In genomic region chr19:50843205-50843604, GRCh38 we compare ENCODE assay signal across 38 cellular contexts. TPM values are rescaled to one million over a fixed set of nuclear protein-coding genes. Genes with fewer than 3 reads are reported as not detected.
"Had no signal": no experiment of that assay in that cellular context is flagged by ENCODE, and none has a peak within 500 bp of the region (broad histone marks: within the 10 kb centered on the region; RNA-seq: fewer than 3 reads in every experiment).

No MANE protein-coding gene starts in this region.

- H3K36me3 Mint-ChIP-seq: activated CD8-positive, alpha-beta memory T cell treated with anti-CD3 and anti-CD28 coated beads, Interleukin-2, amount 10 ng/mL, durations not matched to agents 7 days and 5 days had no signal

- H3K27ac Mint-ChIP-seq: activated B cell treated with CpG ODN at 0.5 μM for 24 hours; activated CD8-positive, alpha-beta memory T cell treated with anti-CD3 and anti-CD28 coated beads, Interleukin-2, amount 10 ng/mL, durations not matched to agents 7 days and 5 days; activated CD8-positive, alpha-beta T cell treated with anti-CD3 and anti-CD28 coated beads, Interleukin-2, amount 10 ng/mL, durations not matched to agents 7 days and 5 days; activated naive CD4-positive, alpha-beta T cell treated with anti-CD3 and anti-CD28 coated beads for 36 hours; activated naive CD8-positive, alpha-beta T cell; activated T-helper 1 cell treated with anti-CD3 and anti-CD28 coated beads, Interleukin-12 subunit alpha, Interleukin-12 subunit beta, Interleukin-2, Interleukin-4 antibody, amounts not matched to agents 30 ng/mL and 10 ng/mL and 1 ng/mL, durations not matched to agents 14 hours and 24 hours and 36 hours; activated T-helper 2 cell treated with anti-CD3 and anti-CD28 coated beads, Interferon-gamma antibody, Interleukin-2, Interleukin-4, amounts not matched to agents 10 μg/mL and 5 μg/mL and 100 μg/mL, durations not matched to agents 14 hours and 24 hours and 36 hours; effector memory CD8-positive, alpha-beta T cell had no signal

- H3K4me1 Mint-ChIP-seq: central memory CD8-positive, alpha-beta T cell had no signal

- H3K4me3 Mint-ChIP-seq: activated B cell treated with CpG ODN at 0.5 μM for 24 hours; activated CD8-positive, alpha-beta memory T cell treated with anti-CD3 and anti-CD28 coated beads, Interleukin-2, amount 10 ng/mL, durations not matched to agents 7 days and 5 days; activated CD8-positive, alpha-beta T cell treated with anti-CD3 and anti-CD28 coated beads, Interleukin-2, amount 10 ng/mL, durations not matched to agents 7 days and 5 days; activated naive CD4-positive, alpha-beta T cell treated with anti-CD3 and anti-CD28 coated beads for 36 hours; activated naive CD8-positive, alpha-beta T cell; activated T-helper 1 cell treated with anti-CD3 and anti-CD28 coated beads, Interleukin-12 subunit alpha, Interleukin-12 subunit beta, Interleukin-2, Interleukin-4 antibody, amounts not matched to agents 30 ng/mL and 10 ng/mL and 1 ng/mL, durations not matched to agents 14 hours and 24 hours and 36 hours; central memory CD8-positive, alpha-beta T cell; effector memory CD8-positive, alpha-beta T cell had no signal

- H3K9me3 Mint-ChIP-seq: activated T-helper 1 cell treated with anti-CD3 and anti-CD28 coated beads, Interleukin-12 subunit alpha, Interleukin-12 subunit beta, Interleukin-2, Interleukin-4 antibody, amounts not matched to agents 30 ng/mL and 10 ng/mL and 1 ng/mL, durations not matched to agents 14 hours and 24 hours and 36 hours; activated T-helper 2 cell treated with anti-CD3 and anti-CD28 coated beads, Interferon-gamma antibody, Interleukin-2, Interleukin-4, amounts not matched to agents 10 μg/mL and 5 μg/mL and 100 μg/mL, durations not matched to agents 14 hours and 24 hours and 36 hours had no signal

- DNase-seq: activated B cell treated with CpG ODN at 0.5 μM for 24 hours; activated CD4-positive, alpha-beta T cell treated with anti-CD3 and anti-CD28 coated beads for 48 hours; activated CD4-positive, alpha-beta T cell treated with anti-CD3 and anti-CD28 coated beads, Interleukin-2, amount 50 U/mL, for 1 hour; activated CD4-positive, alpha-beta T cell treated with anti-CD3 and anti-CD28 coated beads, Interleukin-2, amount 50 U/mL, for 48 hours; activated CD8-positive, alpha-beta memory T cell treated with anti-CD3 and anti-CD28 coated beads, Interleukin-2, amount 10 ng/mL, durations not matched to agents 7 days and 5 days; activated CD8-positive, alpha-beta memory T cell treated with anti-CD3 and anti-CD28 coated beads, Interleukin-2, amount 50 U/mL, for 4 hours; activated CD8-positive, alpha-beta T cell treated with anti-CD3 and anti-CD28 coated beads, Interleukin-2, amount 10 ng/mL, durations not matched to agents 7 days and 5 days; activated effector memory CD4-positive, alpha-beta T cell treated with anti-CD3 and anti-CD28 coated beads, Interleukin-2, amount 50 U/mL, for 16 hours; activated naive CD4-positive, alpha-beta T cell treated with anti-CD3 and anti-CD28 coated beads for 36 hours; activated T-cell treated with anti-CD3 and anti-CD28 coated beads, Interleukin-2, amount 50 U/mL, for 1 hour; activated T-cell treated with anti-CD3 and anti-CD28 coated beads, Interleukin-2, amount 50 U/mL, for 48 hours; amniotic stem cell; anterior cingulate cortex; brain microvascular endothelial cell; cortex of kidney; dermis blood vessel endothelial cell; effector CD4-positive, alpha-beta T cell; effector memory CD8-positive, alpha-beta T cell; erythroblast; foreskin keratinocyte; gastrocnemius medialis; glutamatergic neuron; heart left ventricle; T-helper 2 cell had no signal

- H3K36me3 ChIP-seq: brain microvascular endothelial cell, esophagus muscularis mucosa, gastrocnemius medialis, heart left ventricle had no signal

- H3K27me3 ChIP-seq: brain microvascular endothelial cell had no signal

- FAIRE-seq: astrocyte, bronchial epithelial cell, colon had no signal

- H3K9me3 ChIP-seq: gastrocnemius medialis had no signal

- H3K4me1 ChIP-seq: esophagus muscularis mucosa, foreskin keratinocyte, gastrocnemius medialis, heart left ventricle had no signal

- ATAC-seq: activated CD4-positive, CD25-positive, alpha-beta regulatory T cell treated with anti-CD3 and anti-CD28 coated beads, Interleukin-2, amount 50 U/mL, for 24 hours; activated CD8-positive, alpha-beta memory T cell treated with anti-CD3 and anti-CD28 coated beads, Interleukin-2, amount 10 ng/mL, durations not matched to agents 7 days and 5 days; activated CD8-positive, alpha-beta T cell treated with anti-CD3 and anti-CD28 coated beads, Interleukin-2, amount 10 ng/mL, durations not matched to agents 7 days and 5 days; effector memory CD8-positive, alpha-beta T cell; foreskin keratinocyte; gastrocnemius medialis; heart left ventricle had no signal

- H3K27ac ChIP-seq: brain microvascular endothelial cell, esophagus muscularis mucosa, foreskin keratinocyte, gastrocnemius medialis, heart left ventricle had no signal

- H3K4me3 ChIP-seq: esophagus muscularis mucosa, gastrocnemius medialis, heart left ventricle had no signal

RNA-seq across cellular contexts. Expression of gene KLK15, which starts 9.8 kb away (rescaled TPM):
- total RNA-seq: activated B cell treated with CpG ODN at 0.5 μM for 24 hours; activated CD8-positive, alpha-beta memory T cell treated with anti-CD3 and anti-CD28 coated beads for 36 hours; activated CD8-positive, alpha-beta memory T cell treated with anti-CD3 and anti-CD28 coated beads, Interleukin-2, amount 10 ng/mL, durations not matched to agents 7 days and 5 days; activated CD8-positive, alpha-beta T cell treated with anti-CD3 and anti-CD28 coated beads, Interleukin-2, amount 10 ng/mL, durations not matched to agents 7 days and 5 days; activated naive CD4-positive, alpha-beta T cell treated with anti-CD3 and anti-CD28 coated beads for 36 hours; activated T-helper 1 cell treated with anti-CD3 and anti-CD28 coated beads, Interleukin-12 subunit alpha, Interleukin-12 subunit beta, Interleukin-2, Interleukin-4 antibody, amounts not matched to agents 30 ng/mL and 10 ng/mL and 1 ng/mL, durations not matched to agents 14 hours and 24 hours and 36 hours; activated T-helper 2 cell treated with anti-CD3 and anti-CD28 coated beads, Interferon-gamma antibody, Interleukin-2, Interleukin-4, amounts not matched to agents 10 μg/mL and 5 μg/mL and 100 μg/mL, durations not matched to agents 14 hours and 24 hours and 36 hours; astrocyte; bronchial epithelial cell; cardiac septum; chondrocyte; dermis blood vessel endothelial cell; esophagus muscularis mucosa; foreskin keratinocyte; gastrocnemius medialis; heart left ventricle; T-helper 1 cell treated with Interleukin-12 subunit alpha and Interleukin-12 subunit beta and Interleukin-4 antibody, amounts not matched to agents 30 ng/mL and 1 ng/mL, for 36 hours had no signal
- polyA plus RNA-seq: foreskin keratinocyte, heart left ventricle had no signal

RNA-seq across cellular contexts. Expression of gene KLK3, which starts 11.5 kb away (rescaled TPM):
- total RNA-seq: activated B cell treated with CpG ODN at 0.5 μM for 24 hours; activated CD8-positive, alpha-beta memory T cell treated with anti-CD3 and anti-CD28 coated beads for 36 hours; activated CD8-positive, alpha-beta memory T cell treated with anti-CD3 and anti-CD28 coated beads, Interleukin-2, amount 10 ng/mL, durations not matched to agents 7 days and 5 days; activated CD8-positive, alpha-beta T cell treated with anti-CD3 and anti-CD28 coated beads, Interleukin-2, amount 10 ng/mL, durations not matched to agents 7 days and 5 days; activated naive CD4-positive, alpha-beta T cell treated with anti-CD3 and anti-CD28 coated beads for 36 hours; activated T-helper 1 cell treated with anti-CD3 and anti-CD28 coated beads, Interleukin-12 subunit alpha, Interleukin-12 subunit beta, Interleukin-2, Interleukin-4 antibody, amounts not matched to agents 30 ng/mL and 10 ng/mL and 1 ng/mL, durations not matched to agents 14 hours and 24 hours and 36 hours; activated T-helper 2 cell treated with anti-CD3 and anti-CD28 coated beads, Interferon-gamma antibody, Interleukin-2, Interleukin-4, amounts not matched to agents 10 μg/mL and 5 μg/mL and 100 μg/mL, durations not matched to agents 14 hours and 24 hours and 36 hours; astrocyte; bronchial epithelial cell; cardiac septum; chondrocyte; dermis blood vessel endothelial cell; esophagus muscularis mucosa; foreskin keratinocyte; gastrocnemius medialis; heart left ventricle; T-helper 1 cell treated with Interleukin-12 subunit alpha and Interleukin-12 subunit beta and Interleukin-4 antibody, amounts not matched to agents 30 ng/mL and 1 ng/mL, for 36 hours had no signal
- polyA plus RNA-seq: foreskin keratinocyte, heart left ventricle had no signal

RNA-seq across cellular contexts. Expression of gene KLK1, which starts 19.6 kb away (rescaled TPM):
- total RNA-seq: astrocyte, bronchial epithelial cell, cardiac septum, chondrocyte, dermis blood vessel endothelial cell, esophagus muscularis mucosa had no signal

RNA-seq across cellular contexts. Expression of gene KLK2, which starts 30.0 kb away (rescaled TPM):
- total RNA-seq: activated CD8-positive, alpha-beta memory T cell treated with anti-CD3 and anti-CD28 coated beads for 36 hours; activated CD8-positive, alpha-beta T cell treated with anti-CD3 and anti-CD28 coated beads, Interleukin-2, amount 10 ng/mL, durations not matched to agents 7 days and 5 days; activated naive CD4-positive, alpha-beta T cell treated with anti-CD3 and anti-CD28 coated beads for 36 hours; activated T-helper 1 cell treated with anti-CD3 and anti-CD28 coated beads, Interleukin-12 subunit alpha, Interleukin-12 subunit beta, Interleukin-2, Interleukin-4 antibody, amounts not matched to agents 30 ng/mL and 10 ng/mL and 1 ng/mL, durations not matched to agents 14 hours and 24 hours and 36 hours; activated T-helper 2 cell treated with anti-CD3 and anti-CD28 coated beads, Interferon-gamma antibody, Interleukin-2, Interleukin-4, amounts not matched to agents 10 μg/mL and 5 μg/mL and 100 μg/mL, durations not matched to agents 14 hours and 24 hours and 36 hours; astrocyte; cardiac septum; chondrocyte; dermis blood vessel endothelial cell; esophagus muscularis mucosa; foreskin keratinocyte; gastrocnemius medialis; heart left ventricle; T-helper 1 cell treated with Interleukin-12 subunit alpha and Interleukin-12 subunit beta and Interleukin-4 antibody, amounts not matched to agents 30 ng/mL and 1 ng/mL, for 36 hours had no signal
- polyA plus RNA-seq: foreskin keratinocyte, heart left ventricle had no signal

RNA-seq across cellular contexts. Expression of gene ACP4, which starts 53.0 kb away (rescaled TPM):
- total RNA-seq: activated B cell treated with CpG ODN at 0.5 μM for 24 hours; activated CD8-positive, alpha-beta memory T cell treated with anti-CD3 and anti-CD28 coated beads for 36 hours; activated CD8-positive, alpha-beta memory T cell treated with anti-CD3 and anti-CD28 coated beads, Interleukin-2, amount 10 ng/mL, durations not matched to agents 7 days and 5 days; activated CD8-positive, alpha-beta T cell treated with anti-CD3 and anti-CD28 coated beads, Interleukin-2, amount 10 ng/mL, durations not matched to agents 7 days and 5 days; activated naive CD4-positive, alpha-beta T cell treated with anti-CD3 and anti-CD28 coated beads for 36 hours; activated T-helper 1 cell treated with anti-CD3 and anti-CD28 coated beads, Interleukin-12 subunit alpha, Interleukin-12 subunit beta, Interleukin-2, Interleukin-4 antibody, amounts not matched to agents 30 ng/mL and 10 ng/mL and 1 ng/mL, durations not matched to agents 14 hours and 24 hours and 36 hours; activated T-helper 2 cell treated with anti-CD3 and anti-CD28 coated beads, Interferon-gamma antibody, Interleukin-2, Interleukin-4, amounts not matched to agents 10 μg/mL and 5 μg/mL and 100 μg/mL, durations not matched to agents 14 hours and 24 hours and 36 hours; astrocyte; bronchial epithelial cell; cardiac septum; chondrocyte; dermis blood vessel endothelial cell; esophagus muscularis mucosa; foreskin keratinocyte; gastrocnemius medialis; heart left ventricle; T-helper 1 cell treated with Interleukin-12 subunit alpha and Interleukin-12 subunit beta and Interleukin-4 antibody, amounts not matched to agents 30 ng/mL and 1 ng/mL, for 36 hours had no signal
- polyA plus RNA-seq: adipose tissue, foreskin keratinocyte, heart left ventricle had no signal
